ENCODE assay signal across 27 cellular contexts in the genomic region with DNA sequence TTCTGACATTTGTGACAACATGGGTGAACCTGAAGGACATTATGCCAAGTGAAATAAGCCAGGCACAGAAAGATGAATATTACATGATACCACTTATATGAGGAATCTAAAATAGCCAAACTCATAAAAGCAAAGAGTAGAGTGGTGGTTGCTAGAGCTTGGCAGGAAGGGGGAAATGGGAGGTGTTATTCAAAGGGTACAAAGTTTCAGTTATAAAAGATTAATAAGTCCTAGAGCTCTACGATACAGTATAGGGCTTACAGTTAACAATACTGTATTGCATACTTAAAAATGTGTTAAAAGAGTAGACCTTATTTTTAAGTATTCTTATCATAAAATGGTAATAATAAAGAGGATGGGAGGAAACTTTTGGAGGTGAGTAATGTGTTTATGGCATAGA.
"Had no signal": no experiment of that assay in that cellular context is flagged by ENCODE, and none has a peak within 500 bp of the region (broad histone marks: within the 10 kb centered on the region; RNA-seq: fewer than 3 reads in every experiment).

No MANE protein-coding gene starts in this region.

- FAIRE-seq: urothelium cell line had no signal

- H3K27ac ChIP-seq: stomach, suprapubic skin, testis, thoracic aorta, thyroid gland, tibial artery, tibial nerve, transverse colon, upper lobe of left lung, upper lobe of right lung, uterus, vagina had no signal

- H3K4me3 ChIP-seq: stomach, suprapubic skin, testis, thoracic aorta, thyroid gland, tibial artery, tibial nerve, transverse colon, upper lobe of left lung, upper lobe of right lung, uterus, vagina had no signal

- DNase-seq: stimulated activated CD4-positive, alpha-beta T cell treated with anti-CD3 and anti-CD28 coated beads, Interleukin-2, amount 100 ng/mL, for 48 hours; stimulated activated CD4-positive, alpha-beta T cell treated with anti-CD3 and anti-CD28 coated beads, Interleukin-4, amount 100 ng/mL, for 1 hour; stimulated activated CD4-positive, alpha-beta T cell treated with anti-CD3 and anti-CD28 coated beads, Interleukin-4, amount 100 ng/mL, for 24 hours; stimulated activated CD4-positive, alpha-beta T cell treated with anti-CD3 and anti-CD28 coated beads, Interleukin-4, amount 100 ng/mL, for 4 hours; stimulated activated CD8-positive, alpha-beta memory T cell treated with anti-CD3 and anti-CD28 coated beads, Interleukin-4, amount 100 ng/mL, for 48 hours; stimulated activated naive B cell treated with anti-CD40 and anti-IgM and Interleukin-4, amounts not matched to agents 10 μg/mL and 1 μg/mL and 100 μg/mL, for 72 hours; stimulated activated naive CD4-positive, alpha-beta T cell; stimulated activated naive CD4-positive, alpha-beta T cell treated with Interleukin-2 at 50 U/mL for 16 hours; stimulated activated naive CD8-positive, alpha-beta T cell treated with anti-CD3 and anti-CD28 coated beads, Interleukin-15, amount 100 ng/mL, for 72 hours; stimulated activated naive CD8-positive, alpha-beta T cell treated with anti-CD3 and anti-CD28 coated beads, Interleukin-15, Interleukin-2, amounts not matched to agents 100 U/mL and 50 U/mL, for 24 hours; stomach; substantia nigra; testis; thyroid gland; tibial artery; transverse colon; trophoblast cell; upper lobe of left lung; upper lobe of right lung; uterus had no signal

- H3K4me1 ChIP-seq: stomach, suprapubic skin, testis, thyroid gland, tibial artery, tibial nerve, transverse colon, upper lobe of left lung, upper lobe of right lung, uterus, vagina had no signal

- H3K36me3 ChIP-seq: stomach, suprapubic skin, thoracic aorta, thyroid gland, tibial artery, tibial nerve, transverse colon, upper lobe of left lung, upper lobe of right lung, uterus, vagina had no signal

- H3K9me3 ChIP-seq: stomach, suprapubic skin, testis, thoracic aorta, thyroid gland, tibial artery, tibial nerve, transverse colon, upper lobe of left lung, upper lobe of right lung, uterus, vagina had no signal

- ATAC-seq: stimulated activated effector memory CD8-positive, alpha-beta T cell treated with anti-CD3 and anti-CD28 coated beads, Interleukin-12 subunit alpha, Interleukin-12 subunit beta, amount 100 ng/mL, for 72 hours; stimulated activated memory B cell treated with anti-CD40 and anti-IgM and Interleukin-4, amounts not matched to agents 10 μg/mL and 1 μg/mL and 100 μg/mL, for 72 hours; stimulated activated naive B cell treated with anti-CD40 and anti-IgM and Interleukin-4, amounts not matched to agents 10 μg/mL and 1 μg/mL and 100 μg/mL, for 72 hours; stimulated activated naive CD8-positive, alpha-beta T cell treated with anti-CD3 and anti-CD28 coated beads, Interleukin-15, amount 100 ng/mL, for 72 hours; stimulated activated naive CD8-positive, alpha-beta T cell treated with anti-CD3 and anti-CD28 coated beads, Interleukin-15, Interleukin-2, amounts not matched to agents 100 U/mL and 50 U/mL, for 24 hours had no signal

- H3K27me3 ChIP-seq: stomach, suprapubic skin, testis, thyroid gland, tibial artery, tibial nerve, transverse colon, upper lobe of left lung, upper lobe of right lung, uterus, vagina had no signal
